8 cellular contexts compared by ENCODE assay signal in the genomic region with DNA sequence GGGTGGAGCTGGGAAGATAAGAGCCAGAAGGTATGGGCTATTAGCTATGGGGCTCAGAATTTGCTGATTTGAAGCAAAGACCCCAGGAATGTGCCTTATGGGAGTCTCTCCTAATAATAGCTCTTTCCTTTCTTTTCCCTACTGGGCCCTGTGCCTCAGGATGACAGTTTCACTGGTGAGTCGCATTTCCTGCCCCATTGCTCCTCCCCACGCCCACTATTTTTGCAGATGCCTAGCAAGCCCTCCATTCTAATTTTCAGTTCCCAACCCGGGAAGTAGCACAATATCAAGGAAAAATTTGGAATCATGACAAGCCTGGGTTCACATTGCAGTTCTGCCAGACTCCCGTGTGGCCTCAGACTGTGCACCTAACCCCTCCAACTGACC. TPM values are rescaled to one million over a fixed set of nuclear protein-coding genes. Genes with fewer than 3 reads are reported as not detected.
DNase-seq lines count a peak whose midpoint lies in the region; ATAC-seq and TF ChIP-seq lines count a peak whose summit lies in the region.

No MANE protein-coding gene starts in this region.

- DNase-seq in AG20443 (ENCODE audit: low spot score) (peak; percentile 75), chondrocyte (ENCODE audit: low spot score) (no peak), HK-2 (ENCODE audit: unreplicated experiment) (no peak), iPS-NIHi7 (ENCODE audit: extremely low spot score) (no peak), GOT3 (lab: John Stamatoyannopoulos, UW) (no peak)

- H3K4me1 ChIP-seq in muscle layer of duodenum (ENCODE audit: control insufficient read depth in 1 of 2, insufficient read depth in 2 of 2, low read length in 2 of 2): peaks cover 0 to 12% of the 10 kb centered on the region in 2 donors

- H3K9me3 Mint-ChIP-seq in chondrocyte (ENCODE audit: low read depth): no peaks in the 10 kb centered on the region

- H3K4me1 Mint-ChIP-seq in chondrocyte (ENCODE audit: low read depth): peaks cover 32% of the 10 kb centered on the region

- peak overlapping the region; percentile 62 for H3K27ac ChIP-seq in KOPT-K1 (ENCODE audit: low read depth, low read length, poor library complexity, severe bottlenecking)
- H3K27ac ChIP-seq in muscle layer of duodenum (ENCODE audit: low read length): peak overlapping the region; percentile 83

- H3K27me3 ChIP-seq in muscle layer of duodenum (ENCODE audit: low read depth, low read length): no peaks in the 10 kb centered on the region

- peak overlapping the region; percentile 81 for H3K27ac Mint-ChIP-seq in chondrocyte (ENCODE audit: unreplicated experiment)

- peak overlapping the region; percentile 44 to 64 for H3K4me3 ChIP-seq in muscle layer of duodenum (ENCODE audit: low read depth in 1 of 2, low read length in 2 of 2)

- no peaks in the 10 kb centered on the region for H3K36me3 Mint-ChIP-seq in chondrocyte (ENCODE audit: low read depth)

- no peak for TF ChIP-seq CTCF in chondrocyte (IDR thresholded peaks at IDR 0.05)

- H3K9me3 ChIP-seq in KOPT-K1 (ENCODE audit: insufficient read depth, low read length, poor library complexity, severe bottlenecking) (no peaks in the 10 kb centered on the region), muscle layer of duodenum (ENCODE audit: control insufficient read depth in 1 of 2, low read length in 2 of 2) (no peaks in the 10 kb centered on the region)

- no peak for ATAC-seq in GM19324 (IDR thresholded peaks at IDR 0.05; ENCODE audit: low FRiP score, unreplicated experiment)

- H3K27me3 Mint-ChIP-seq in chondrocyte (ENCODE audit: low read depth): no peaks in the 10 kb centered on the region

- no peaks in the 10 kb centered on the region for H3K36me3 ChIP-seq in KOPT-K1 (ENCODE audit: insufficient read depth, low read length)
- H3K36me3 ChIP-seq in muscle layer of duodenum (ENCODE audit: control insufficient read depth in 1 of 2, insufficient read depth in 2 of 2, low read length in 2 of 2): no peaks in the 10 kb centered on the region

- H3K4me3 Mint-ChIP-seq in chondrocyte (ENCODE audit: unreplicated experiment): no peak overlapping the region

RNA-seq across cellular contexts. Expression of a gene that starts 0.6 kb away (rescaled TPM):
- 0.42 to 1.6 TPM (median 0.92 TPM) in 3 replicates for total RNA-seq in chondrocyte

RNA-seq across cellular contexts. Expression of a gene that starts 12.8 kb away (rescaled TPM):
- total RNA-seq in chondrocyte: 20.3 to 25.1 TPM (median 24.5 TPM) in 3 replicates

RNA-seq across cellular contexts. Expression of a gene that starts 13.7 kb away (rescaled TPM):
- total RNA-seq in chondrocyte: 20.8 to 26.4 TPM (median 21.3 TPM) in 3 replicates

RNA-seq across cellular contexts. Expression of a gene that starts 23.2 kb away (rescaled TPM):
- total RNA-seq in chondrocyte: not detected in 3 replicates

RNA-seq across cellular contexts. Expression of a gene that starts 30.4 kb away (rescaled TPM):
- total RNA-seq in chondrocyte: 26.5 to 29.9 TPM (median 28.2 TPM) in 3 replicates
